Comparison of ENCODE assay signal across 16 cellular contexts in the genomic region with DNA sequence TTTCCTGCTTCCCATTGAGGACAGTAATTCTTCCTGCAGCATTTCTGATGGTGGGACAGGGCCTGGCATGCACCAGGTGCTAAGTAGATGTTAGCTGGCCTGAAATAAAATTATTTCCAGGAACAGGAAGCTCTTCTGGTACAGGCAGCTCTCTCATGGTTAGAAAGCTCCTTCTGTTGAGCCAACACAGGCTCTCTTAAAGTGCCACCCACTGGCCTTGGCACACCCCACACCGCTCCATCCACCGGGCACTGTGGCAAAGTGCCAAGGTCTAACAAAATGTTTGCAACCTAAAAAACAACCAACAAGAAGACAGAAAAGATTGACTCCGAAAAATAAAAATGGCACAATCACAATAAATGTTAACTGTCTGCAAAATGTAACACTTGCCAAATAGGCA. TPM values are rescaled to one million over a fixed set of nuclear protein-coding genes. Genes with fewer than 3 reads are reported as not detected.
DNase-seq lines count a peak whose midpoint lies in the region; TF ChIP-seq lines count a peak whose summit lies in the region.
"Had no signal": no experiment of that assay in that cellular context is flagged by ENCODE, and none has a peak within 500 bp of the region (broad histone marks: within the 10 kb centered on the region; RNA-seq: fewer than 3 reads in every experiment).

No MANE protein-coding gene starts in this region.

- H3K4me2 ChIP-seq in BLaER1 treated with 17β-estradiol and CSF1 and Interleukin-3, amounts not matched to agents 10 nM and 100 nM = peak overlapping the region; percentile 23 to 63 (median 52); a peak in 21 of 22 replicates

- H3K9me3 ChIP-seq in BLaER1 treated with 17β-estradiol and CSF1 and Interleukin-3, amounts not matched to agents 10 nM and 100 nM (replicated peaks in 1 of 11) = no peaks in the 10 kb centered on the region
- H3K9me3 ChIP-seq in esophagus muscularis mucosa = no peaks in the 10 kb centered on the region
- H3K9me3 ChIP-seq: prostate gland, tibial artery had no signal

- no peak for TF ChIP-seq EP300 in esophagus muscularis mucosa (IDR thresholded peaks at IDR 0.05)

- DNase-seq in Ammon's horn (ENCODE audit: low spot score) (peak; percentile 37), medulla oblongata (ENCODE audit: extremely low spot score) (peak; percentile 33), esophagus muscularis mucosa (ENCODE audit: extremely low spot score) (no peak), HT-29 (ENCODE audit: low spot score) (no peak), EL (no peak)
- DNase-seq: effector CD8-positive, alpha-beta T cell; left cardiac atrium; NCI-H1092 treated with DMSO at 0.1 percent for 48 hours; NCI-H226; SIG-M5; tibial artery had no signal

- H3K4me3 ChIP-seq in BLaER1 treated with 17β-estradiol and CSF1 and Interleukin-3, amounts not matched to agents 10 nM and 100 nM = no peak overlapping the region
- H3K4me3 ChIP-seq in esophagus muscularis mucosa = no peak overlapping the region
- H3K4me3 ChIP-seq: cardiac muscle cell, prostate gland, tibial artery had no signal

- no peak for TF ChIP-seq POLR2A in esophagus muscularis mucosa (IDR thresholded peaks at IDR 0.05; ENCODE audit: low read depth)

- intact Hi-C loops in esophagus muscularis mucosa (cut with DNase I) = no loop called here

- peak overlapping the region in 1 of 11 experiments; percentile 16; a peak in 1 of 22 replicates for H3K27ac ChIP-seq in BLaER1 treated with 17β-estradiol and CSF1 and Interleukin-3, amounts not matched to agents 10 nM and 100 nM
- H3K27ac ChIP-seq in VCaP (peak overlapping the region; percentile 87), esophagus muscularis mucosa (replicated peaks in 1 of 4) (no peak overlapping the region)
- H3K27ac ChIP-seq: cardiac muscle cell, prostate gland, tibial artery had no signal

- no peaks in the 10 kb centered on the region for H4K20me1 ChIP-seq in BLaER1 treated with 17β-estradiol and CSF1 and Interleukin-3, amounts not matched to agents 10 nM and 100 nM

- TF ChIP-seq CTCF in VCaP (conservative IDR thresholded peaks at IDR 0.05) = 0 out of 2 replicates have a peak, but pooled peaks have one; percentile 21
- TF ChIP-seq CTCF in esophagus muscularis mucosa (IDR thresholded peaks at IDR 0.05) = no peak

- H3K4me1 ChIP-seq in BLaER1 treated with 17β-estradiol and CSF1 and Interleukin-3, amounts not matched to agents 10 nM and 100 nM = peaks cover 14 to 34% (median 20%) of the 10 kb centered on the region in 10 experiments
- H3K4me1 ChIP-seq in esophagus muscularis mucosa = no peaks in the 10 kb centered on the region
- H3K4me1 ChIP-seq: prostate gland, tibial artery had no signal

- H3K36me3 ChIP-seq in BLaER1 treated with 17β-estradiol and CSF1 and Interleukin-3, amounts not matched to agents 10 nM and 100 nM = no peaks in the 10 kb centered on the region
- H3K36me3 ChIP-seq in esophagus muscularis mucosa = no peaks in the 10 kb centered on the region
- H3K36me3 ChIP-seq: cardiac muscle cell, prostate gland, tibial artery had no signal

- no peaks in the 10 kb centered on the region for H3K27me3 ChIP-seq in BLaER1 treated with 17β-estradiol and CSF1 and Interleukin-3, amounts not matched to agents 10 nM and 100 nM
- H3K27me3 ChIP-seq in esophagus muscularis mucosa = no peaks in the 10 kb centered on the region
- H3K27me3 ChIP-seq: cardiac muscle cell had no signal

- 55% methylated on average over 3 of the region's 3 CpGs for WGBS in esophagus muscularis mucosa

- H3K9ac ChIP-seq in BLaER1 treated with 17β-estradiol and CSF1 and Interleukin-3, amounts not matched to agents 10 nM and 100 nM = no peak overlapping the region

RNA-seq across cellular contexts. Expression of a gene that starts 36.6 kb away (rescaled TPM):
- total RNA-seq in esophagus muscularis mucosa = 10 to 100 TPM in 2 of 4 donors, 1 to 10 TPM in 2; 6.6 to 13.8 (median 10.1) TPM
- total RNA-seq in HT-29 (2014; rRNA removed; shearing (Covaris generic)) = 47.3 and 66.9 TPM in 2 replicates

RNA-seq across cellular contexts. Expression of a gene that starts 51.8 kb away (rescaled TPM):
- total RNA-seq in esophagus muscularis mucosa = 10 to 100 TPM; 19.9 to 26.6 (median 25.4) TPM
- total RNA-seq in HT-29 (2014; rRNA removed; shearing (Covaris generic)) = 4.7 and 7.9 TPM in 2 replicates
- total RNA-seq: activated T-helper 1 cell treated with anti-CD3 and anti-CD28 coated beads, Interleukin-12 subunit alpha, Interleukin-12 subunit beta, Interleukin-2, Interleukin-4 antibody, amounts not matched to agents 30 ng/mL and 10 ng/mL and 1 ng/mL, durations not matched to agents 14 hours and 24 hours and 36 hours had no signal

Comparison
In these comparisons a context has a peak if more than half of its experiments do, and no peak if none do; other contexts are left out.
1. DNase-seq: peak in Ammon's horn (single experiment) and medulla oblongata (single experiment); none in esophagus muscularis mucosa (single experiment), HT-29 (single experiment) and EL (single experiment).